10 cellular contexts compared by ENCODE assay signal in genomic region chr2:19988600-19988999, GRCh38. TPM values are rescaled to one million over a fixed set of nuclear protein-coding genes. Genes with fewer than 3 reads are reported as not detected.
DNase-seq lines count a peak whose midpoint lies in the region; ATAC-seq and TF ChIP-seq lines count a peak whose summit lies in the region.
"Had no signal": no experiment of that assay in that cellular context is flagged by ENCODE, and none has a peak within 500 bp of the region (broad histone marks: within the 10 kb centered on the region; RNA-seq: fewer than 3 reads in every experiment).

No MANE protein-coding gene starts in this region.

- peaks cover 7% of the 10 kb centered on the region for H3K27me3 Mint-ChIP-seq in GM23338 (ENCODE audit: insufficient read depth, low read depth, poor library complexity)
- peaks cover 3% of the 10 kb centered on the region for H3K27me3 Mint-ChIP-seq in neural progenitor cell (ENCODE audit: insufficient read depth, low read depth)

- H3K9me3 Mint-ChIP-seq in GM23338 (no peaks in the 10 kb centered on the region), neural progenitor cell (no peaks in the 10 kb centered on the region)

- no peaks in the 10 kb centered on the region for H3K27me3 ChIP-seq in GM23338 (ENCODE audit: insufficient read depth)
- no peaks in the 10 kb centered on the region for H3K27me3 ChIP-seq in Panc1 (ENCODE audit: control insufficient read depth, insufficient read depth, low read length)
- H3K27me3 ChIP-seq in ectodermal cell (ENCODE audit: control insufficient read depth, insufficient read depth, low read length, poor library complexity, severe bottlenecking) = no peaks in the 10 kb centered on the region
- no peaks in the 10 kb centered on the region for H3K27me3 ChIP-seq in neural progenitor cell
- no peaks in the 10 kb centered on the region for H3K27me3 ChIP-seq in suprapubic skin

- H3K4me2 ChIP-seq in GM23338 (peak overlapping the region; percentile 83), neural progenitor cell (peak overlapping the region; percentile 96)

- no peaks in the 10 kb centered on the region for H3K9me2 ChIP-seq in GM23338 (ENCODE audit: insufficient read depth)

- no peaks in the 10 kb centered on the region for H3K9me3 ChIP-seq in Panc1 (ENCODE audit: control insufficient read depth, insufficient read depth, low read depth, low read length)
- H3K9me3 ChIP-seq in ectodermal cell (ENCODE audit: control insufficient read depth, low read length) = no peaks in the 10 kb centered on the region
- H3K9me3 ChIP-seq in neural progenitor cell (ENCODE audit: low read depth) = no peaks in the 10 kb centered on the region
- no peaks in the 10 kb centered on the region for H3K9me3 ChIP-seq in suprapubic skin
- H3K9me3 ChIP-seq: neutrophil had no signal

- H3K36me3 ChIP-seq in GM23338 (ENCODE audit: insufficient read depth) (0 out of 2 replicates have a peak, but pooled peaks cover 4% of the 10 kb centered on the region), Panc1 (ENCODE audit: control insufficient read depth, insufficient read depth, low read length) (peaks cover 7% of the 10 kb centered on the region; the same call in 1 of the 2 replicates), ectodermal cell (ENCODE audit: control insufficient read depth, insufficient read depth, low read length) (no peaks in the 10 kb centered on the region), neural progenitor cell (no peaks in the 10 kb centered on the region), suprapubic skin (peaks cover 3% of the 10 kb centered on the region)
- H3K36me3 ChIP-seq: neutrophil had no signal

- H3K9ac ChIP-seq in neural progenitor cell = no peak overlapping the region

- no peak for TF ChIP-seq POLR2A in suprapubic skin (IDR thresholded peaks at IDR 0.05)

- H2AFZ ChIP-seq in GM23338 (no peak overlapping the region), neural progenitor cell (replicated peaks) (no peak overlapping the region)

- H3K4me1 ChIP-seq in GM23338 (ENCODE audit: insufficient read depth) (peaks cover 18% of the 10 kb centered on the region), Panc1 (ENCODE audit: control insufficient read depth, insufficient read depth, low read length) (peaks cover 16% of the 10 kb centered on the region), ectodermal cell (ENCODE audit: control insufficient read depth, insufficient read depth, low read length) (no peaks in the 10 kb centered on the region), neural progenitor cell (peaks cover 20% of the 10 kb centered on the region), suprapubic skin (peaks cover 16% of the 10 kb centered on the region)

- CTCF ChIA-PET in Panc1 (lab: Charles Lee) = no interaction called here

- TF ChIP-seq CTCF in GM23338 (conservative IDR thresholded peaks at IDR 0.05; ENCODE audit: low read depth in 2 of 2) = no peak
- no peak for TF ChIP-seq CTCF in Panc1 (IDR thresholded peaks at IDR 0.05)
- no peak for TF ChIP-seq CTCF in neural progenitor cell (IDR thresholded peaks at IDR 0.05)
- TF ChIP-seq CTCF in suprapubic skin (IDR thresholded peaks at IDR 0.05) = no peak

- intact Hi-C loops in Panc1 (cut with micrococcal nuclease; ENCODE audit: unreplicated experiment) = no loop called here

- H3F3A ChIP-seq in GM23338 (replicated peaks; ENCODE audit: low read depth) = peaks cover 7% of the 10 kb centered on the region
- H3F3A ChIP-seq in neural progenitor cell (ENCODE audit: low read depth) = peaks cover 30% of the 10 kb centered on the region

- H3K4me3 ChIP-seq in GM23338 (peak overlapping the region; percentile 88), Panc1 (ENCODE audit: low read depth in 2 of 2, low read length in 2 of 2) (peak overlapping the region; percentile 90 to 99; a peak in 3 of 4 replicates), ectodermal cell (ENCODE audit: insufficient read depth, low read depth, low read length) (peak overlapping the region; percentile 83), neural progenitor cell (peak overlapping the region; percentile 84), suprapubic skin (no peak overlapping the region)

- H4K20me1 ChIP-seq in GM23338 (replicated peaks; ENCODE audit: insufficient read depth) (no peaks in the 10 kb centered on the region), neural progenitor cell (ENCODE audit: low read depth) (no peaks in the 10 kb centered on the region)

- H3K36me3 Mint-ChIP-seq in GM23338 (ENCODE audit: low read depth) (peaks cover 21% of the 10 kb centered on the region), neural progenitor cell (peaks cover 20% of the 10 kb centered on the region)

- peaks cover 49% of the 10 kb centered on the region for H3K79me2 ChIP-seq in GM23338 (replicated peaks; ENCODE audit: insufficient read depth)
- peaks cover 59% of the 10 kb centered on the region for H3K79me2 ChIP-seq in neural progenitor cell (ENCODE audit: low read depth)

- ATAC-seq in GM23338 (no peak), Panc1 (no peak)

- no peak for TF ChIP-seq EP300 in suprapubic skin (IDR thresholded peaks at IDR 0.05)

- BruUV-seq in Panc1 (replicated peaks; lab: Mats Ljungman, UMichigan) = TSS peak; percentile 71

- H3K27ac ChIP-seq in GM23338 (ENCODE audit: low read depth) (no peak overlapping the region), Panc1 (ENCODE audit: low read length) (peak overlapping the region; percentile 95; the same call in 1 of the 2 replicates), ectodermal cell (ENCODE audit: insufficient read depth, low read depth, low read length, poor library complexity, severe bottlenecking) (no peak overlapping the region), neural progenitor cell (no peak overlapping the region), suprapubic skin (no peak overlapping the region)
- H3K27ac ChIP-seq: neutrophil had no signal

- H3K4me1 Mint-ChIP-seq in GM23338 = peaks cover 22% of the 10 kb centered on the region
- H3K4me1 Mint-ChIP-seq in neural progenitor cell = peaks cover 34% of the 10 kb centered on the region

- 80 to 81% methylated on average over 2 of the region's 2 CpGs for WGBS in ectodermal cell, 2 experiments
- 73% methylated on average over 2 of the region's 2 CpGs for WGBS in suprapubic skin

- H3K4me3 Mint-ChIP-seq in GM23338 = peak overlapping the region; percentile 94
- peak overlapping the region; percentile 95 for H3K4me3 Mint-ChIP-seq in neural progenitor cell

- DNase-seq in GM23338 (ENCODE audit: low spot score) (no peak), Panc1 (ENCODE audit: low read depth, low spot score) (no peak), neural progenitor cell (ENCODE audit: low spot score) (no peak), retina (no peak), suprapubic skin (ENCODE audit: low spot score in 2 of 2) (no peak), NCI-H1417 treated with DMSO at 0.1 percent for 48 hours (lab: John Stamatoyannopoulos, UW) (no peak), EL (no peak)
- DNase-seq: NCI-H510A had no signal

- H3K27ac Mint-ChIP-seq in GM23338 (no peak overlapping the region), neural progenitor cell (no peak overlapping the region)

- in situ Hi-C loops in Panc1 (cut with HindIII; ENCODE audit: low pct_unique_long_range_greater_than_20kb, low sequenced_read_pairs) = no loop called here

- POLR2A ChIA-PET in Panc1 (lab: Charles Lee) = interaction anchor here (0.6 kb wide), 1 partner anchor 26 kb away, joined by 3 read pairs; no protein-coding TSS in a partner anchor

TF ChIP-seq in GM23338, 12 proteins besides CTCF, POLR2A, EP300 and RAD21 (continues in another document):
- TF ChIP-seq REST (IDR thresholded peaks at IDR 0.05; ENCODE audit: unreplicated experiment) (no peak), EZH2 (IDR thresholded peaks at IDR 0.05; ENCODE audit: low read depth, unreplicated experiment) (no peak), ZNF114 (CRISPR knock-in tag; IDR thresholded peaks at IDR 0.05) (no peak)

RNA-seq across cellular contexts. Expression of gene WDR35, which starts 1.3 kb away (rescaled TPM):
- total RNA-seq in GM23338 (2014; rRNA removed; shearing (Covaris generic)) = 20.0 and 24.2 TPM in 2 replicates
- 5.3 TPM in 2 replicates for polyA plus RNA-seq in GM23338 (2016; fragmentation: Nextera tagmentation; extraction: Ambion mirVana)
- 13.8 TPM for total RNA-seq in Panc1 (2021; ENCODE audit: unreplicated experiment)
- 6.4 TPM for polyA plus RNA-seq in Panc1 (2012; ENCODE audit: insufficient read length)
- 20.8 TPM for polyA plus RNA-seq in ectodermal cell (2013, experiment 1 of 4)
- 30.3 TPM for polyA plus RNA-seq in ectodermal cell (2013, experiment 2 of 4)
- polyA plus RNA-seq in ectodermal cell (2013, experiment 3 of 4) = 14.6 TPM
- 17.0 TPM for polyA plus RNA-seq in ectodermal cell (2013, experiment 4 of 4)
- 17.4 and 31.6 TPM in 2 replicates for total RNA-seq in neural progenitor cell (ENCODE audit: low replicate concordance)
- 10 to 100 TPM in 2 of 4 donors, 1 to 10 TPM in 2; 2.9 to 10.9 (median 6.9) TPM for total RNA-seq in suprapubic skin

RNA-seq across cellular contexts. Expression of gene MATN3, which starts 23.9 kb away (rescaled TPM):
- total RNA-seq in GM23338 (2014; rRNA removed; shearing (Covaris generic)) = 6.4 and 7.0 TPM in 2 replicates
- 4.4 and 4.6 TPM in 2 replicates for polyA plus RNA-seq in GM23338 (2016; fragmentation: Nextera tagmentation; extraction: Ambion mirVana)
- 3.5 TPM for total RNA-seq in Panc1 (2021; ENCODE audit: unreplicated experiment)
- 5.3 TPM for polyA plus RNA-seq in Panc1 (2012; ENCODE audit: insufficient read length)
- polyA plus RNA-seq in ectodermal cell (2013, experiment 1 of 4) = 2.2 TPM
- polyA plus RNA-seq in ectodermal cell (2013, experiment 2 of 4) = 2.8 TPM
- 2.3 TPM for polyA plus RNA-seq in ectodermal cell (2013, experiment 3 of 4)
- 2.5 TPM for polyA plus RNA-seq in ectodermal cell (2013, experiment 4 of 4)
- 0.45 and 1.7 TPM in 2 replicates for total RNA-seq in neural progenitor cell (ENCODE audit: low replicate concordance)
- total RNA-seq in suprapubic skin = under 1 TPM; 0.34 to 0.76 (median 0.60) TPM
